Comparison of ENCODE assay signal across 17 cellular contexts in the genomic region with DNA sequence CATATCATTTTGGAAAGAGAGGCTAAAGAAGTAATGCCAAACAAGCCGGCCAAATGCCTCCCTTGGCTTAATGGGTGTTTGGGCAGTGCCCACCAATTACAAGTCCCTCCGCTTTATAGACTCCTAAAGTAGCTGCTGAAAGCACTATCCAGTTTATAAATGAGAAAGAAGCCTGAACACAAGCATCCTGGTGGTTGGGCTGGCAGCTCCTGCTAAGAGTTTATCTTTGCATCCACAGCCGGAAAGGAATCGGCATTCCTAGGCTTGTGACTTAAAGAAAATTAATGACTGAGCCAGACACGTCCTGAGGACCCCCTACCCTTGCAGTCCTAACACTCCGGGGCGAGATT. TPM values are rescaled to one million over a fixed set of nuclear protein-coding genes. Genes with fewer than 3 reads are reported as not detected.
"Had no signal": no experiment of that assay in that cellular context is flagged by ENCODE, and none has a peak within 500 bp of the region (broad histone marks: within the 10 kb centered on the region; RNA-seq: fewer than 3 reads in every experiment).

No MANE protein-coding gene starts in this region.

- H3K27ac ChIP-seq: dorsolateral prefrontal cortex, left ventricle myocardium inferior, thoracic aorta, vagina had no signal

- ATAC-seq: sciatic nerve; stimulated activated effector memory CD8-positive, alpha-beta T cell treated with anti-CD3 and anti-CD28 coated beads, Interleukin-12 subunit alpha, Interleukin-12 subunit beta, amount 100 ng/mL, for 72 hours; T-helper 17 cell had no signal

- H3K9me3 ChIP-seq: left ventricle myocardium inferior, thoracic aorta, vagina had no signal

- DNase-seq: activated CD4-positive, alpha-beta memory T cell treated with anti-CD3 and anti-CD28 coated beads, Interleukin-2, amount 10 ng/mL, durations not matched to agents 7 days and 5 days; activated CD4-positive, alpha-beta T cell treated with anti-CD3 and anti-CD28 coated beads for 4 hours; activated naive CD4-positive, alpha-beta T cell treated with anti-CD3 and anti-CD28 coated beads, Interleukin-2, amount 10 ng/mL, durations not matched to agents 7 days and 5 days; activated T-cell treated with anti-CD3 and anti-CD28 coated beads, Interleukin-2, amount 50 U/mL, for 24 hours; dorsolateral prefrontal cortex; left ventricle myocardium inferior; T-helper 17 cell had no signal

- H3K4me3 ChIP-seq: left ventricle myocardium inferior, thoracic aorta, vagina had no signal

- FAIRE-seq: astrocyte, bronchial epithelial cell, endometrium had no signal

- H3K36me3 ChIP-seq: left ventricle myocardium inferior, thoracic aorta, vagina had no signal

RNA-seq across cellular contexts. Expression of gene NKX2-3, which starts 13.1 kb away (rescaled TPM):
- total RNA-seq: activated CD4-positive, alpha-beta memory T cell treated with anti-CD3 and anti-CD28 coated beads, Interleukin-2, amount 10 ng/mL, durations not matched to agents 7 days and 5 days; astrocyte; bronchial epithelial cell; chondrocyte; dorsolateral prefrontal cortex; kidney epithelial cell; left ventricle myocardium inferior; osteoblast; sciatic nerve; T-helper 17 cell; vagina had no signal
